Comparison of ENCODE assay signal across 23 cellular contexts in genomic region chr10:73914036-73914435, GRCh38. TPM values are rescaled to one million over a fixed set of nuclear protein-coding genes. Genes with fewer than 3 reads are reported as not detected.
A peak's percentile ranks its signal among the peaks of the same experiment; 100 is the strongest.
DNase-seq lines count a peak whose midpoint lies in the region; ATAC-seq, FAIRE-seq and TF ChIP-seq lines count a peak whose summit lies in the region.
"Had no signal": no experiment of that assay in that cellular context is flagged by ENCODE, and none has a peak within 500 bp of the region (broad histone marks: within the 10 kb centered on the region; RNA-seq: fewer than 3 reads in every experiment).

No MANE protein-coding gene starts in this region.

- no peak overlapping the region for H2AFZ ChIP-seq in keratinocyte (ENCODE audit: control insufficient read depth, low read length)
- H2AFZ ChIP-seq: neural progenitor cell had no signal

- H3K36me3 Mint-ChIP-seq in stimulated activated memory B cell treated with anti-CD40 and anti-IgM and Interleukin-4, amounts not matched to agents 10 μg/mL and 1 μg/mL and 100 μg/mL, for 72 hours = no peaks in the 10 kb centered on the region
- H3K36me3 Mint-ChIP-seq: neural progenitor cell had no signal

- H3K27ac ChIP-seq in HUES6 (ENCODE audit: low read depth, low read length) (no peak overlapping the region), keratinocyte (ENCODE audit: control insufficient read depth, insufficient read depth, low read length) (peak overlapping the region; percentile 99), skin epidermis (peak overlapping the region in 12 of 21 experiments; percentile 1 to 89 (median 24)), ascending aorta (no peak overlapping the region)
- H3K27ac ChIP-seq: adrenal gland, neural progenitor cell, tibial nerve had no signal

- DNase-seq in astrocyte of the spinal cord (ENCODE audit: low read depth, low spot score) (no peak), keratinocyte (ENCODE audit: low read depth, low spot score) (no peak), ascending aorta (ENCODE audit: low spot score in 2 of 2) (no peak), HuH-7 (ENCODE audit: low spot score) (no peak)
- DNase-seq: activated CD4-positive, alpha-beta T cell treated with anti-CD3 and anti-CD28 coated beads, Interleukin-2, amount 50 U/mL, for 1 hour; activated CD8-positive, alpha-beta memory T cell treated with anti-CD3 and anti-CD28 coated beads, Interleukin-2, amount 50 U/mL, for 4 hours; activated gamma-delta T cell treated with Interleukin-2 at 50 U/mL for 16 hours; adrenal gland; AML-193; cerebellar nuclear complex; COR-L47; effector memory CD8-positive, alpha-beta T cell; kidney glomerular epithelial cell; midbrain; NCI-H1092 treated with DMSO at 0.1 percent for 48 hours; NCI-H510A treated with DMSO at 0.1 percent for 48 hours; Right ventricle myocardium superior had no signal

- H3K4me3 Mint-ChIP-seq in stimulated activated memory B cell treated with anti-CD40 and anti-IgM and Interleukin-4, amounts not matched to agents 10 μg/mL and 1 μg/mL and 100 μg/mL, for 72 hours = no peak overlapping the region
- H3K4me3 Mint-ChIP-seq: effector memory CD8-positive, alpha-beta T cell; neural progenitor cell; stimulated activated effector memory CD8-positive, alpha-beta T cell treated with anti-CD3 and anti-CD28 coated beads, Interleukin-12 subunit alpha, Interleukin-12 subunit beta, amount 100 ng/mL, for 72 hours had no signal

- H3K9me3 Mint-ChIP-seq in stimulated activated memory B cell treated with anti-CD40 and anti-IgM and Interleukin-4, amounts not matched to agents 10 μg/mL and 1 μg/mL and 100 μg/mL, for 72 hours = peaks cover 4% of the 10 kb centered on the region
- H3K9me3 Mint-ChIP-seq: effector memory CD8-positive, alpha-beta T cell had no signal

- peak overlapping the region; percentile 89 for H3K4me2 ChIP-seq in keratinocyte (ENCODE audit: control insufficient read depth, extremely low read depth, insufficient read depth, low read depth, low read length)
- H3K4me2 ChIP-seq: neural progenitor cell had no signal

- H3K4me3 ChIP-seq in HUES6 (ENCODE audit: low read depth, low read length) (peak overlapping the region; percentile 20; the same call in 1 of the 2 replicates), astrocyte of the spinal cord (ENCODE audit: low read depth, low read length) (peak overlapping the region; percentile 79), keratinocyte (ENCODE audit: control insufficient read depth in 2 of 3, extremely low read depth in 1 of 3, insufficient read depth in 2 of 3, low read depth in 1 of 3, low read length in 3 of 3) (peak overlapping the region; percentile 72 to 89 (median 86)), skin epidermis (peak overlapping the region in 2 of 7 experiments; percentile 11 to 14), ascending aorta (no peak overlapping the region)
- H3K4me3 ChIP-seq: adrenal gland, neural progenitor cell, tibial nerve had no signal

- H3K27me3 ChIP-seq in HUES6 (ENCODE audit: control insufficient read depth, insufficient read depth, low read length) = peaks cover 38% of the 10 kb centered on the region
- H3K27me3 ChIP-seq in keratinocyte (ENCODE audit: control insufficient read depth, extremely low read depth, insufficient read depth, low read length) = no peaks in the 10 kb centered on the region
- no peaks in the 10 kb centered on the region for H3K27me3 ChIP-seq in ascending aorta

- peaks cover 24% of the 10 kb centered on the region for H3K36me3 ChIP-seq in HUES6 (ENCODE audit: control insufficient read depth, insufficient read depth, low read length)
- peaks cover 35 to 53% of the 10 kb centered on the region in 2 experiments for H3K36me3 ChIP-seq in keratinocyte (ENCODE audit: control insufficient read depth in 2 of 2, extremely low read depth in 1 of 2, insufficient read depth in 2 of 2, low read length in 2 of 2)
- peaks cover 5 to 8% of the 10 kb centered on the region in 2 donors for H3K36me3 ChIP-seq in ascending aorta
- H3K36me3 ChIP-seq: adrenal gland, neural progenitor cell, tibial nerve had no signal

- no peak for TF ChIP-seq CTCF in astrocyte of the spinal cord (IDR thresholded peaks at IDR 0.05; ENCODE audit: low read depth, low read length)
- no peak for TF ChIP-seq CTCF in keratinocyte (optimal IDR thresholded peaks at IDR 0.05 in 1 of 3, IDR thresholded peaks at IDR 0.05 in 1 of 3, conservative IDR thresholded peaks at IDR 0.05 in 1 of 3; ENCODE audit: extremely low read depth in 1 of 3, insufficient read depth in 2 of 3, low read length in 3 of 3)
- no peak for TF ChIP-seq CTCF in ascending aorta (IDR thresholded peaks at IDR 0.05)

- no peak for ATAC-seq in stimulated activated memory B cell treated with anti-CD40 and anti-IgM and Interleukin-4, amounts not matched to agents 10 μg/mL and 1 μg/mL and 100 μg/mL, for 72 hours
- ATAC-seq: effector memory CD8-positive, alpha-beta T cell; stimulated activated effector memory CD8-positive, alpha-beta T cell treated with anti-CD3 and anti-CD28 coated beads, Interleukin-12 subunit alpha, Interleukin-12 subunit beta, amount 100 ng/mL, for 72 hours had no signal

- H3K4me1 Mint-ChIP-seq in stimulated activated memory B cell treated with anti-CD40 and anti-IgM and Interleukin-4, amounts not matched to agents 10 μg/mL and 1 μg/mL and 100 μg/mL, for 72 hours = peaks cover 35% of the 10 kb centered on the region

- H3K79me2 ChIP-seq in keratinocyte (ENCODE audit: control insufficient read depth, insufficient read depth, low read length) = peaks cover 58% of the 10 kb centered on the region

- H3K4me1 ChIP-seq in HUES6 (ENCODE audit: control insufficient read depth, insufficient read depth, low read length) = peaks cover 35% of the 10 kb centered on the region
- H3K4me1 ChIP-seq in keratinocyte (ENCODE audit: control insufficient read depth, extremely low read depth, insufficient read depth, low read length) = peaks cover 48% of the 10 kb centered on the region
- peaks cover 0 to 16% of the 10 kb centered on the region in 2 donors for H3K4me1 ChIP-seq in ascending aorta

- no peaks in the 10 kb centered on the region for H3K9me1 ChIP-seq in keratinocyte (ENCODE audit: control insufficient read depth, extremely low read depth, insufficient read depth, low read length)

- H3K27ac Mint-ChIP-seq in stimulated activated memory B cell treated with anti-CD40 and anti-IgM and Interleukin-4, amounts not matched to agents 10 μg/mL and 1 μg/mL and 100 μg/mL, for 72 hours = no peak overlapping the region
- H3K27ac Mint-ChIP-seq: effector memory CD8-positive, alpha-beta T cell; stimulated activated effector memory CD8-positive, alpha-beta T cell treated with anti-CD3 and anti-CD28 coated beads, Interleukin-12 subunit alpha, Interleukin-12 subunit beta, amount 100 ng/mL, for 72 hours had no signal

- peaks cover 21% of the 10 kb centered on the region for H4K20me1 ChIP-seq in keratinocyte (ENCODE audit: control insufficient read depth, extremely low read depth, insufficient read depth, low read length)

- intact Hi-C loops in ascending aorta (cut with DNase I) = no loop called here

- H3K9ac ChIP-seq in HUES6 (ENCODE audit: low read length) (no peak overlapping the region), keratinocyte (ENCODE audit: control insufficient read depth, extremely low read depth, insufficient read depth, low read length) (peak overlapping the region; percentile 85)
- H3K9ac ChIP-seq: neural progenitor cell had no signal

- peaks cover 7% of the 10 kb centered on the region for H3K27me3 Mint-ChIP-seq in stimulated activated memory B cell treated with anti-CD40 and anti-IgM and Interleukin-4, amounts not matched to agents 10 μg/mL and 1 μg/mL and 100 μg/mL, for 72 hours

- H3K9me3 ChIP-seq in HUES6 (ENCODE audit: control insufficient read depth, insufficient read depth, low read depth, low read length) = no peaks in the 10 kb centered on the region
- H3K9me3 ChIP-seq in keratinocyte (ENCODE audit: control insufficient read depth, low read depth, low read length) = no peaks in the 10 kb centered on the region
- H3K9me3 ChIP-seq in ascending aorta = no peaks in the 10 kb centered on the region
- H3K9me3 ChIP-seq: adrenal gland, tibial nerve had no signal

- dilution Hi-C loops in keratinocyte (cut with MboI; ENCODE audit: extremely low pct_ligation_motif_present, low sequenced_read_pairs) = no loop called here

- no peak for FAIRE-seq in keratinocyte (lab: Jason Lieb, UNC)

- in situ Hi-C loops in astrocyte of the spinal cord (cut with HindIII; ENCODE audit: low sequenced_read_pairs) = no loop called here

RNA-seq across cellular contexts. Expression of gene PLAU, which starts 3.1 kb away (rescaled TPM):
- polyA plus RNA-seq in keratinocyte = 201 to 814 TPM (median 262 TPM) in 3 replicates
- 59.9 TPM for polyA plus RNA-seq in keratinocyte (2011; ENCODE audit: low read depth)
- 297 TPM in 2 replicates for polyA plus RNA-seq in keratinocyte (2011; cell fraction: cytosol; rRNA removed)
- polyA plus RNA-seq in keratinocyte (2011; cell fraction: nucleus; rRNA removed) = 1,104 and 1,132 TPM in 2 replicates
- polyA plus RNA-seq in keratinocyte (2012; ENCODE audit: low replicate concordance) = 156 and 573 TPM in 2 replicates
- 168 to 577 TPM (median 210 TPM) in 3 replicates for polyA minus RNA-seq in keratinocyte
- 183 TPM for polyA minus RNA-seq in keratinocyte (2011; cell fraction: cytosol; rRNA and poly(A)+ RNA removed)
- 350 and 521 TPM in 2 replicates for polyA minus RNA-seq in keratinocyte (2011; cell fraction: nucleus; rRNA and poly(A)+ RNA removed)
- 1.5 TPM for total RNA-seq in ascending aorta

RNA-seq across cellular contexts. Expression of gene CAMK2G, which starts 39.7 kb away (rescaled TPM):
- polyA plus RNA-seq in keratinocyte = 17.6 to 25.3 TPM (median 23.0 TPM) in 3 replicates
- 11.7 TPM for polyA plus RNA-seq in keratinocyte (2011; ENCODE audit: low read depth)
- polyA plus RNA-seq in keratinocyte (2011; cell fraction: cytosol; rRNA removed) = 18.6 and 20.2 TPM in 2 replicates
- 38.4 and 39.1 TPM in 2 replicates for polyA plus RNA-seq in keratinocyte (2011; cell fraction: nucleus; rRNA removed)
- 14.0 and 17.3 TPM in 2 replicates for polyA plus RNA-seq in keratinocyte (2012; ENCODE audit: low replicate concordance)
- 22.8 to 26.1 TPM (median 24.6 TPM) in 3 replicates for polyA minus RNA-seq in keratinocyte
- polyA minus RNA-seq in keratinocyte (2011; cell fraction: cytosol; rRNA and poly(A)+ RNA removed) = 16.7 TPM
- polyA minus RNA-seq in keratinocyte (2011; cell fraction: nucleus; rRNA and poly(A)+ RNA removed) = 14.7 and 26.5 TPM in 2 replicates
- 60.3 TPM for total RNA-seq in ascending aorta

Comparison
In these comparisons a context has a peak if more than half of its experiments do, and no peak if none do; other contexts are left out.
1. H3K27ac ChIP-seq: peak in keratinocyte (single experiment) and skin epidermis (12 of 21); none in HUES6 (single experiment) and ascending aorta (0 of 2).
2. H3K4me3 ChIP-seq: peak in HUES6 (single experiment), astrocyte of the spinal cord (single experiment) and keratinocyte (3 of 3); none in ascending aorta (0 of 2).